Comparison of ENCODE assay signal across 28 cellular contexts in the genomic region with DNA sequence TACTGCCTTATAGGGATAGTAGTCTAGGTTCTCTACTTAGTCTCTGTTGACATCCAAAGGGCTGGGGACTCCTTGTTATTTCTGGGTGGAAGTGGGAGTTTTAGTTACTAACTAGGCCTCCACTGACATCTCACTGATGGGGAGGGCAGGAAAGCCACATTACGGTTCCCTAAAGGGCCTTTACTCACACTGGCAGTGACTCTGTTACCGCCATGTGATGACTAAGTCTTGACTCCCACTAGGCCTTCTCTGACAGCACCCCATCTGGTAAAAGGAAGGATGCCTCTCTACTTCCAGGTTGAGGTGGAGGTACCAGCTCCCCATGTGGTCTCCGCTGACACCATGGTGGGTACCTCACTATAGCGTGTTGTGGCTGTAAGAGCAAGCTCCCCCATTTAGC. TPM values are rescaled to one million over a fixed set of nuclear protein-coding genes. Genes with fewer than 3 reads are reported as not detected.
DNase-seq lines count a peak whose midpoint lies in the region; ATAC-seq, FAIRE-seq and TF ChIP-seq lines count a peak whose summit lies in the region.
"Had no signal": no experiment of that assay in that cellular context is flagged by ENCODE, and none has a peak within 500 bp of the region (broad histone marks: within the 10 kb centered on the region; RNA-seq: fewer than 3 reads in every experiment).

No MANE protein-coding gene starts in this region.

- H3K27ac ChIP-seq in keratinocyte (ENCODE audit: control insufficient read depth, insufficient read depth, low read length) (no peak overlapping the region), left lung (no peak overlapping the region)
- H3K27ac ChIP-seq: BLaER1, epithelial cell of prostate, lower lobe of right lung, SJCRH30 had no signal

- no peak for DNase-seq in activated naive CD8-positive, alpha-beta T cell treated with anti-CD3 and anti-CD28 coated beads, Interleukin-2, amount 50 U/mL, for 24 hours
- no peak for DNase-seq in activated naive CD8-positive, alpha-beta T cell treated with anti-CD3 and anti-CD28 coated beads for 36 hours
- DNase-seq in H54 (ENCODE audit: insufficient read length, low spot score) (no peak), MV-4-11 (lab: John Stamatoyannopoulos, UW) (peak; percentile 78), keratinocyte (ENCODE audit: low read depth, low spot score) (no peak), left lung (no peak), immature natural killer cell (no peak)
- DNase-seq: activated CD4-positive, CD25-positive, alpha-beta regulatory T cell; activated naive CD4-positive, alpha-beta T cell treated with anti-CD3 and anti-CD28 coated beads, Interleukin-2, amount 10 ng/mL, durations not matched to agents 7 days and 5 days; aorta; DMS53; effector CD4-positive, alpha-beta T cell; GF-D8; lower lobe of right lung; natural killer cell; NCI-H1105; NCI-H187 treated with DMSO at 0.1 percent for 48 hours; NCI-H526; NK-92 treated with Interleukin-12 subunit alpha and Interleukin-12 subunit beta, amount 100 ng/mL, for 24 hours; occipital lobe; SJCRH30; substantia nigra had no signal

- ATAC-seq in activated naive CD8-positive, alpha-beta T cell treated with anti-CD3 and anti-CD28 coated beads, Interleukin-2, amount 50 U/mL, for 24 hours = peak; percentile 89
- ATAC-seq in left lung = no peak
- ATAC-seq: HCT116, lower lobe of right lung, natural killer cell, Panc1 had no signal

- H3K9me3 ChIP-seq in keratinocyte (ENCODE audit: control insufficient read depth, low read depth, low read length) (no peaks in the 10 kb centered on the region), left lung (no peaks in the 10 kb centered on the region)
- H3K9me3 ChIP-seq: BLaER1, lower lobe of right lung, SJCRH30 had no signal

- TF ChIP-seq CTCF in keratinocyte (optimal IDR thresholded peaks at IDR 0.05 in 1 of 3, IDR thresholded peaks at IDR 0.05 in 1 of 3, conservative IDR thresholded peaks at IDR 0.05 in 1 of 3; ENCODE audit: extremely low read depth in 1 of 3, insufficient read depth in 2 of 3, low read length in 3 of 3) = no peak
- no peak for TF ChIP-seq CTCF in left lung (IDR thresholded peaks at IDR 0.05)

- intact Hi-C loops in left lung (cut with DNase I) = loop anchor here in 1 of 2 donors (10.0 kb wide), 1 partner anchor 292 kb away; no protein-coding TSS in a partner anchor

- H3K4me1 ChIP-seq in keratinocyte (ENCODE audit: control insufficient read depth, extremely low read depth, insufficient read depth, low read length) = no peaks in the 10 kb centered on the region
- no peaks in the 10 kb centered on the region for H3K4me1 ChIP-seq in left lung
- H3K4me1 ChIP-seq: lower lobe of right lung, SJCRH30 had no signal

- H3K36me3 ChIP-seq in keratinocyte (ENCODE audit: control insufficient read depth in 2 of 2, extremely low read depth in 1 of 2, insufficient read depth in 2 of 2, low read length in 2 of 2) = no peaks in the 10 kb centered on the region
- H3K36me3 ChIP-seq in left lung = no peaks in the 10 kb centered on the region
- H3K36me3 ChIP-seq: BLaER1, lower lobe of right lung, SJCRH30 had no signal

- H3K9me3 Mint-ChIP-seq in activated naive CD8-positive, alpha-beta T cell treated with anti-CD3 and anti-CD28 coated beads, Interleukin-2, amount 50 U/mL, for 24 hours = no peaks in the 10 kb centered on the region
- no peaks in the 10 kb centered on the region for H3K9me3 Mint-ChIP-seq in activated naive CD8-positive, alpha-beta T cell treated with anti-CD3 and anti-CD28 coated beads for 36 hours
- H3K9me3 Mint-ChIP-seq in immature natural killer cell = no peaks in the 10 kb centered on the region
- H3K9me3 Mint-ChIP-seq: activated naive CD4-positive, alpha-beta T cell treated with anti-CD3 and anti-CD28 coated beads, Interleukin-2, amount 10 ng/mL, durations not matched to agents 7 days and 5 days; natural killer cell; type B pancreatic cell had no signal

- TF ChIP-seq POLR2A in H54 (IDR thresholded peaks at IDR 0.05; ENCODE audit: low read depth, low read length) = no peak

- H4K20me1 ChIP-seq in keratinocyte (ENCODE audit: control insufficient read depth, extremely low read depth, insufficient read depth, low read length) = no peaks in the 10 kb centered on the region
- H4K20me1 ChIP-seq: BLaER1 had no signal

- H3K36me3 Mint-ChIP-seq in activated naive CD8-positive, alpha-beta T cell treated with anti-CD3 and anti-CD28 coated beads, Interleukin-2, amount 50 U/mL, for 24 hours (ENCODE audit: low read depth) = no peaks in the 10 kb centered on the region
- no peaks in the 10 kb centered on the region for H3K36me3 Mint-ChIP-seq in activated naive CD8-positive, alpha-beta T cell treated with anti-CD3 and anti-CD28 coated beads for 36 hours
- H3K36me3 Mint-ChIP-seq in immature natural killer cell = no peaks in the 10 kb centered on the region
- H3K36me3 Mint-ChIP-seq: activated naive CD4-positive, alpha-beta T cell treated with anti-CD3 and anti-CD28 coated beads, Interleukin-2, amount 10 ng/mL, durations not matched to agents 7 days and 5 days; natural killer cell; type B pancreatic cell had no signal

- no peak overlapping the region for H3K4me3 Mint-ChIP-seq in activated naive CD8-positive, alpha-beta T cell treated with anti-CD3 and anti-CD28 coated beads, Interleukin-2, amount 50 U/mL, for 24 hours
- H3K4me3 Mint-ChIP-seq in activated naive CD8-positive, alpha-beta T cell treated with anti-CD3 and anti-CD28 coated beads for 36 hours = no peak overlapping the region
- no peak overlapping the region for H3K4me3 Mint-ChIP-seq in immature natural killer cell
- H3K4me3 Mint-ChIP-seq: activated naive CD4-positive, alpha-beta T cell treated with anti-CD3 and anti-CD28 coated beads, Interleukin-2, amount 10 ng/mL, durations not matched to agents 7 days and 5 days; natural killer cell; type B pancreatic cell had no signal

- no peaks in the 10 kb centered on the region for H3K9me1 ChIP-seq in keratinocyte (ENCODE audit: control insufficient read depth, extremely low read depth, insufficient read depth, low read length)

- no peak overlapping the region for H3K27ac Mint-ChIP-seq in activated naive CD8-positive, alpha-beta T cell treated with anti-CD3 and anti-CD28 coated beads, Interleukin-2, amount 50 U/mL, for 24 hours
- no peak overlapping the region for H3K27ac Mint-ChIP-seq in activated naive CD8-positive, alpha-beta T cell treated with anti-CD3 and anti-CD28 coated beads for 36 hours
- no peak overlapping the region for H3K27ac Mint-ChIP-seq in immature natural killer cell
- H3K27ac Mint-ChIP-seq: activated naive CD4-positive, alpha-beta T cell treated with anti-CD3 and anti-CD28 coated beads, Interleukin-2, amount 10 ng/mL, durations not matched to agents 7 days and 5 days; natural killer cell; type B pancreatic cell had no signal

- H3K79me2 ChIP-seq in keratinocyte (ENCODE audit: control insufficient read depth, insufficient read depth, low read length) = no peaks in the 10 kb centered on the region

- peaks cover 50% of the 10 kb centered on the region for H3K27me3 Mint-ChIP-seq in activated naive CD8-positive, alpha-beta T cell treated with anti-CD3 and anti-CD28 coated beads, Interleukin-2, amount 50 U/mL, for 24 hours
- peaks cover 36% of the 10 kb centered on the region for H3K27me3 Mint-ChIP-seq in activated naive CD8-positive, alpha-beta T cell treated with anti-CD3 and anti-CD28 coated beads for 36 hours
- peaks cover 5 to 16% (median 9%) of the 10 kb centered on the region in 3 donors for H3K27me3 Mint-ChIP-seq in immature natural killer cell (ENCODE audit: low read depth in 3 of 3)
- H3K27me3 Mint-ChIP-seq: type B pancreatic cell had no signal

- FAIRE-seq in H54 (lab: Jason Lieb, UNC) (peak; percentile 90), keratinocyte (lab: Jason Lieb, UNC) (peak; percentile 26)
- FAIRE-seq: colon had no signal

- H2AFZ ChIP-seq in keratinocyte (ENCODE audit: control insufficient read depth, low read length) = no peak overlapping the region

- H3K27me3 ChIP-seq in keratinocyte (ENCODE audit: control insufficient read depth, extremely low read depth, insufficient read depth, low read length) (no peaks in the 10 kb centered on the region), left lung (peaks cover 0 to 8% of the 10 kb centered on the region in 2 donors)
- H3K27me3 ChIP-seq: BLaER1, SJCRH30 had no signal

- H3K9ac ChIP-seq in keratinocyte (ENCODE audit: control insufficient read depth, extremely low read depth, insufficient read depth, low read length) = no peak overlapping the region
- H3K9ac ChIP-seq: BLaER1 had no signal

- dilution Hi-C loops in keratinocyte (cut with MboI; ENCODE audit: extremely low pct_ligation_motif_present, low sequenced_read_pairs) = no loop called here

- no peak overlapping the region for H3K4me2 ChIP-seq in keratinocyte (ENCODE audit: control insufficient read depth, extremely low read depth, insufficient read depth, low read depth, low read length)
- H3K4me2 ChIP-seq: BLaER1 had no signal

- no peak overlapping the region for H3K4me3 ChIP-seq in keratinocyte (ENCODE audit: control insufficient read depth in 2 of 3, extremely low read depth in 1 of 3, insufficient read depth in 2 of 3, low read depth in 1 of 3, low read length in 3 of 3)
- H3K4me3 ChIP-seq in left lung = no peak overlapping the region
- H3K4me3 ChIP-seq: BLaER1, lower lobe of right lung, SJCRH30 had no signal

- peaks cover 16% of the 10 kb centered on the region for H3K4me1 Mint-ChIP-seq in activated naive CD8-positive, alpha-beta T cell treated with anti-CD3 and anti-CD28 coated beads, Interleukin-2, amount 50 U/mL, for 24 hours
- H3K4me1 Mint-ChIP-seq in activated naive CD8-positive, alpha-beta T cell treated with anti-CD3 and anti-CD28 coated beads for 36 hours = peaks cover 5% of the 10 kb centered on the region
- no peaks in the 10 kb centered on the region for H3K4me1 Mint-ChIP-seq in immature natural killer cell
- H3K4me1 Mint-ChIP-seq: natural killer cell had no signal

RNA-seq across cellular contexts. Expression of a gene that starts 14.0 kb away (rescaled TPM):
- 10 to 100 TPM; 19.9 TPM for total RNA-seq in activated naive CD8-positive, alpha-beta T cell treated with anti-CD3 and anti-CD28 coated beads for 36 hours
- polyA plus RNA-seq in keratinocyte (1.4 to 1.9 TPM (median 1.6 TPM) in 3 replicates), immature natural killer cell (1 to 10 TPM; 2.0 to 5.4 (median 4.8) TPM)
- 3.5 TPM for polyA plus RNA-seq in keratinocyte (2011; ENCODE audit: low read depth)
- polyA plus RNA-seq in keratinocyte (2011; cell fraction: cytosol; rRNA removed) = 0.70 and 1.5 TPM in 2 replicates
- 2.6 and 2.7 TPM in 2 replicates for polyA plus RNA-seq in keratinocyte (2011; cell fraction: nucleus; rRNA removed)
- 1.7 and 3.7 TPM in 2 replicates for polyA plus RNA-seq in keratinocyte (2012; ENCODE audit: low replicate concordance)
- polyA minus RNA-seq in keratinocyte = 0.99 to 2.7 TPM (median 1.8 TPM) in 3 replicates
- 0.38 TPM for polyA minus RNA-seq in keratinocyte (2011; cell fraction: cytosol; rRNA and poly(A)+ RNA removed)
- polyA minus RNA-seq in keratinocyte (2011; cell fraction: nucleus; rRNA and poly(A)+ RNA removed) = 1.9 and 2.1 TPM in 2 replicates
- 10 to 100 TPM; 16.7 to 17.4 TPM for total RNA-seq in left lung
